Comparison of ENCODE assay signal across 22 cellular contexts in the genomic region with DNA sequence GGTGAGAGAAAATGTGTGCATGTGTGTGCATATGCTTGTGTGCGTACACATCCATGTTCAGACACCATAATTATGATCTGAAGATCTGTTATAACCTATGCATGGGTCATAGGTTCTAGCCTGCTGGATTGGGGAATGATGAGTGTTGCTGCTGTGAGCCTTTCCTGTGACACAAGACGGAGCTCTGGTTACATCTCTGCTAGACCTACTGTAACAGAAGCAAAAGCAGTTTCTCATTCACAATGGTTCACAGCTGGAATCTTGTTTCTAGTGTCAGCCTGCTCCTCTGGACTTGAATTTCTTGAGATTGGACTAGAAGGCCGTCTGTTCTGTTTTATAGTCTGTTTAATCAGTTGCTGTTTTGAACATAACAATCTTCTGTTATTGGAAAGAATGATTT. TPM values are rescaled to one million over a fixed set of nuclear protein-coding genes. Genes with fewer than 3 reads are reported as not detected.
DNase-seq lines count a peak whose midpoint lies in the region; ATAC-seq, FAIRE-seq and TF ChIP-seq lines count a peak whose summit lies in the region.
"Had no signal": no experiment of that assay in that cellular context is flagged by ENCODE, and none has a peak within 500 bp of the region (broad histone marks: within the 10 kb centered on the region; RNA-seq: fewer than 3 reads in every experiment).

No MANE protein-coding gene starts in this region.

- DNase-seq in HepG2 (ENCODE audit: low spot score) (no peak), right lobe of liver (no peak), M059J (ENCODE audit: low read depth) (peak; percentile 1), GM12878 (ENCODE audit: low read depth, low spot score) (no peak), LoVo (ENCODE audit: low spot score) (no peak), NOMO-1 treated with DMSO at 0.1 percent for 48 hours (lab: John Stamatoyannopoulos, UW; ENCODE audit: unreplicated experiment) (no peak)
- no peak for DNase-seq in NK-92 treated with Interleukin-12 subunit alpha and Interleukin-12 subunit beta, amount 100 ng/mL, for 24 hours (lab: John Stamatoyannopoulos, UW)
- DNase-seq: activated CD8-positive, alpha-beta memory T cell treated with anti-CD3 and anti-CD28 coated beads, Interleukin-2, amount 50 U/mL, for 4 hours; AML-193; aorta; cerebellar nuclear complex; Karpas-422; NCI-H2029; small intestine had no signal

- intact Hi-C loops in HepG2 (cut with micrococcal nuclease; ENCODE audit: unreplicated experiment): no loop called here
- intact Hi-C loops in right lobe of liver (cut with DNase I): no loop called here
- intact Hi-C loops in GM12878 (cut with micrococcal nuclease; ENCODE audit: unreplicated experiment): no loop called here

- H3K9me3 ChIP-seq in HepG2 (ENCODE audit: low read length) (no peaks in the 10 kb centered on the region), right lobe of liver (no peaks in the 10 kb centered on the region), GM12878 (replicated peaks; ENCODE audit: control insufficient read depth, insufficient read depth, low read length) (no peaks in the 10 kb centered on the region)
- H3K9me3 ChIP-seq: SJCRH30 had no signal

- ATAC-seq in HepG2 (peak; percentile 40; the same call in 1 of the 3 replicates), right lobe of liver (no peak), GM12878 (no peak), GM18520 (IDR thresholded peaks at IDR 0.05; ENCODE audit: unreplicated experiment) (no peak)
- ATAC-seq: stimulated activated effector memory CD8-positive, alpha-beta T cell treated with anti-CD3 and anti-CD28 coated beads, Interleukin-12 subunit alpha, Interleukin-12 subunit beta, amount 100 ng/mL, for 72 hours had no signal

- H4K20me1 ChIP-seq in HepG2 (ENCODE audit: insufficient read depth, low read length) (no peaks in the 10 kb centered on the region), GM12878 (ENCODE audit: control insufficient read depth, insufficient read depth) (no peaks in the 10 kb centered on the region)

- H3K4me2 ChIP-seq in HepG2 (ENCODE audit: low read depth, low read length) (no peak overlapping the region), GM12878 (ENCODE audit: control insufficient read depth, insufficient read depth) (no peak overlapping the region)

- no peaks in the 10 kb centered on the region for H3K4me1 ChIP-seq in HepG2 (ENCODE audit: insufficient read depth, low read length)
- H3K4me1 ChIP-seq in right lobe of liver: no peaks in the 10 kb centered on the region
- no peaks in the 10 kb centered on the region for H3K4me1 ChIP-seq in GM12878 (ENCODE audit: control insufficient read depth, insufficient read depth, low read length)
- H3K4me1 ChIP-seq: parathyroid adenoma had no signal

- H3K4me3 ChIP-seq in HepG2 (replicated peaks in 1 of 3; ENCODE audit: insufficient read depth in 1 of 3, low read depth in 2 of 3, low read length in 3 of 3) (no peak overlapping the region), right lobe of liver (no peak overlapping the region), GM12878 (no peak overlapping the region)
- H3K4me3 ChIP-seq: SJCRH30 had no signal

- in situ Hi-C loops in HepG2 (cut with HindIII; ENCODE audit: extremely low pct_ligation_motif_present, low pct_unique_long_range_greater_than_20kb) (no loop called here), GM12878 (cut with MboI) (no loop called here)

- no peak overlapping the region for H3K27ac ChIP-seq in HepG2 (ENCODE audit: extremely low read length, insufficient read depth, low read length)
- H3K27ac ChIP-seq in right lobe of liver: no peak overlapping the region
- H3K27ac ChIP-seq in GM12878 (ENCODE audit: control insufficient read depth, insufficient read depth): no peak overlapping the region
- H3K27ac ChIP-seq: HL-60, parathyroid adenoma, SJCRH30 had no signal

- H3K9ac ChIP-seq in HepG2 (ENCODE audit: insufficient read depth, low read depth, low read length) (no peak overlapping the region), GM12878 (ENCODE audit: control insufficient read depth, insufficient read depth, low read length) (no peak overlapping the region)
- H3K9ac ChIP-seq: parathyroid adenoma had no signal

- no peak for FAIRE-seq in HepG2 (lab: Jason Lieb, UNC)
- FAIRE-seq in GM12878 (lab: Jason Lieb, UNC): no peak

- SMC1A ChIA-PET in GM12878 (lab: Charles Lee; ENCODE audit: uncharacterized antibody, unreplicated experiment): interaction anchor here (1.1 kb wide), 1 partner anchor 22 kb away, joined by 3 read pairs; no protein-coding TSS in a partner anchor

- POLR2A ChIA-PET in HepG2 (lab: Yijun Ruan, JAX) (no interaction called here), GM12878 (lab: Charles Lee) (no interaction called here)

- TF ChIP-seq EP300 in HepG2 (IDR thresholded peaks at IDR 0.05; ENCODE audit: low read depth in 2 of 2, low read length in 2 of 2) (no peak), HepG2 (CRISPR knock-in tag; IDR thresholded peaks at IDR 0.05; ENCODE audit: borderline replicate concordance) (no peak), GM12878 (IDR thresholded peaks at IDR 0.05; ENCODE audit: borderline replicate concordance in 1 of 2, control insufficient read depth in 1 of 2, low read depth in 2 of 2, low read length in 2 of 2) (no peak)

- CTCF ChIA-PET in HepG2 (lab: Yijun Ruan, JAX; ENCODE audit: low intra/inter-chr PET ratio, low total read pairs) (no interaction called here), GM12878 (lab: Yijun Ruan, JAX) (no interaction called here)

- TF ChIP-seq RAD21 in HepG2 (CRISPR knock-in tag; IDR thresholded peaks at IDR 0.05): no peak
- peak; percentile 44 for TF ChIP-seq RAD21 in GM12878 (IDR thresholded peaks at IDR 0.05; ENCODE audit: insufficient read depth, low read depth, low read length)

- no peaks in the 10 kb centered on the region for H3K79me2 ChIP-seq in HepG2 (ENCODE audit: insufficient read depth, low read length)
- H3K79me2 ChIP-seq in GM12878 (ENCODE audit: control insufficient read depth, insufficient read depth, low read length): no peaks in the 10 kb centered on the region
- H3K79me2 ChIP-seq: parathyroid adenoma had no signal

- H3K36me3 ChIP-seq in HepG2 (replicated peaks in 1 of 2; ENCODE audit: control insufficient read depth in 1 of 2, insufficient read depth in 2 of 2, low read length in 2 of 2) (no peaks in the 10 kb centered on the region), right lobe of liver (no peaks in the 10 kb centered on the region), GM12878 (ENCODE audit: control insufficient read depth in 2 of 2, insufficient read depth in 2 of 2, low read length in 1 of 2) (no peaks in the 10 kb centered on the region)
- H3K36me3 ChIP-seq: SJCRH30 had no signal

- H2AFZ ChIP-seq in HepG2 (ENCODE audit: low read length): no peak overlapping the region
- H2AFZ ChIP-seq in GM12878 (ENCODE audit: control insufficient read depth, low read depth, low read length): no peak overlapping the region
- H2AFZ ChIP-seq: parathyroid adenoma had no signal

- TF ChIP-seq POLR2A in HepG2 (IDR thresholded peaks at IDR 0.05; ENCODE audit: insufficient read depth in 1 of 2, low read depth in 2 of 2, low read length in 2 of 2): no peak
- TF ChIP-seq POLR2A in right lobe of liver (IDR thresholded peaks at IDR 0.05): no peak
- TF ChIP-seq POLR2A in GM12878 (IDR thresholded peaks at IDR 0.05; ENCODE audit: low read depth, low read length): no peak

- RAD21 ChIA-PET in GM12878 (lab: Charles Lee; ENCODE audit: unreplicated experiment): no interaction called here

- BruUV-seq in HepG2 (replicated peaks; lab: Mats Ljungman, UMichigan) (no TSS peak), GM12878 (replicated peaks; lab: Mats Ljungman, UMichigan) (no TSS peak)

- TF ChIP-seq CTCF in HepG2 (CRISPR knock-in tag; IDR thresholded peaks at IDR 0.05): peak; percentile 35; the same call in 1 of the 2 replicates
- TF ChIP-seq CTCF in right lobe of liver (IDR thresholded peaks at IDR 0.05): no peak
- TF ChIP-seq CTCF in GM12878 (IDR thresholded peaks at IDR 0.05 in 2 of 3, conservative IDR thresholded peaks at IDR 0.05 in 1 of 3; ENCODE audit: control insufficient read depth in 2 of 3, extremely low read depth in 1 of 3, insufficient read depth in 1 of 3, low read depth in 3 of 3, low read length in 3 of 3): peak in 1 of 3 experiments; percentile 12; a peak in 2 of 6 replicates

- WGBS in HepG2 (ENCODE audit: low lambda C conversion rate): 6% methylated on average over 3 of the region's 3 CpGs
- 26% methylated on average over 3 of the region's 3 CpGs for WGBS in right lobe of liver (ENCODE audit: insufficient coverage, low coverage, low lambda C conversion rate, missing lambda C conversion rate)
- WGBS in GM12878 (ENCODE audit: insufficient coverage, insufficient replicate concordance, low lambda C conversion rate, missing lambda C conversion rate): 12% methylated on average over 3 of the region's 3 CpGs

- H3K27me3 ChIP-seq in HepG2 (ENCODE audit: control insufficient read depth in 1 of 2, insufficient read depth in 2 of 2, low read length in 2 of 2) (no peaks in the 10 kb centered on the region), right lobe of liver (no peaks in the 10 kb centered on the region), GM12878 (replicated peaks in 1 of 2; ENCODE audit: control insufficient read depth in 2 of 2, insufficient read depth in 2 of 2, low read length in 1 of 2) (no peaks in the 10 kb centered on the region)
- H3K27me3 ChIP-seq: SJCRH30 had no signal

RNA-seq across cellular contexts. Expression of gene DEFB114, which starts 40.1 kb away (rescaled TPM):
- total RNA-seq in HepG2 (2016; rRNA removed; fragmentation: Illumina TruSeq; extraction: Trizol) (not detected in 2 replicates), right lobe of liver (not detected), GM12878 (2014; rRNA removed) (not detected in 2 replicates), GM12878 (2014; rRNA removed; fragmentation: Illumina TruSeq; extraction: Trizol) (not detected in 2 replicates), GM12878 (2021) (not detected in 2 replicates)
- not detected in 2 replicates for total RNA-seq in HepG2 (2016; cell fraction: cytosol; rRNA removed; fragmentation: Illumina TruSeq; extraction: Trizol; ENCODE audit: low read depth)
- not detected in 2 replicates for total RNA-seq in HepG2 (2016; cell fraction: insoluble cytoplasmic fraction; rRNA removed; fragmentation: Illumina TruSeq; extraction: Trizol)
- not detected in 2 replicates for total RNA-seq in HepG2 (2016; cell fraction: membrane; rRNA removed; fragmentation: Illumina TruSeq; extraction: Trizol)
- total RNA-seq in HepG2 (2016; cell fraction: nucleus; rRNA removed; fragmentation: Illumina TruSeq; extraction: Trizol): not detected in 2 replicates
- polyA plus RNA-seq in HepG2 (2011; rRNA removed) (not detected in 2 replicates), GM12878 (2011; rRNA removed) (not detected in 2 replicates), GM12878 (2014; fragmentation: Illumina TruSeq; extraction: Trizol) (not detected in 2 replicates), GM12878 (2014; fragmentation: Nextera tagmentation; extraction: Ambion mirVana) (not detected), GM12878 (2014; rRNA removed) (not detected in 2 replicates), GM12878 (2016; fragmentation: Nextera tagmentation; extraction: Ambion mirVana) (not detected)
- polyA plus RNA-seq in HepG2 (2011; cell fraction: cytosol; rRNA removed): not detected in 2 replicates
- polyA plus RNA-seq in HepG2 (2011; cell fraction: nucleus; rRNA removed): not detected in 2 replicates
- not detected in 2 replicates for polyA plus RNA-seq in HepG2 (2012)
- polyA plus RNA-seq in HepG2 (2016; cell fraction: cytosol; fragmentation: Illumina TruSeq; extraction: Trizol; ENCODE audit: low read depth): not detected in 2 replicates
- not detected in 2 replicates for polyA plus RNA-seq in HepG2 (2016; cell fraction: insoluble cytoplasmic fraction; fragmentation: Illumina TruSeq; extraction: Trizol; ENCODE audit: low read depth)
- polyA plus RNA-seq in HepG2 (2016; cell fraction: membrane; fragmentation: Illumina TruSeq; extraction: Trizol; ENCODE audit: low read depth): not detected in 2 replicates
- polyA plus RNA-seq in HepG2 (2016; cell fraction: nucleus; fragmentation: Illumina TruSeq; extraction: Trizol; ENCODE audit: insufficient read depth, low read depth): not detected in 2 replicates
- not detected in 2 replicates for polyA minus RNA-seq in HepG2 (2011; rRNA and poly(A)+ RNA removed; ENCODE audit: low replicate concordance)
- polyA minus RNA-seq in HepG2 (2011; cell fraction: cytosol; rRNA and poly(A)+ RNA removed): not detected in 2 replicates
- not detected in 2 replicates for polyA minus RNA-seq in HepG2 (2011; cell fraction: nucleus; rRNA and poly(A)+ RNA removed)
- total RNA-seq in M059J (2014; rRNA removed; shearing (Covaris generic)): not detected in 2 replicates
- total RNA-seq in GM12878 (2013; cell fraction: nucleolus; rRNA removed): not detected in 2 replicates
- polyA plus RNA-seq in GM12878 (2011; ENCODE audit: low read depth): not detected
- not detected in 2 replicates for polyA plus RNA-seq in GM12878 (2011; cell fraction: cytosol; rRNA removed)
- not detected in 2 replicates for polyA plus RNA-seq in GM12878 (2011; cell fraction: nucleus; rRNA removed)
- not detected in 2 replicates for polyA plus RNA-seq in GM12878 (2012)
- polyA minus RNA-seq in GM12878 (2011; rRNA and poly(A)+ RNA removed): not detected in 2 replicates
- not detected in 2 replicates for polyA minus RNA-seq in GM12878 (2011; cell fraction: cytosol; rRNA and poly(A)+ RNA removed)
- not detected in 2 replicates for polyA minus RNA-seq in GM12878 (2011; cell fraction: nucleus; rRNA and poly(A)+ RNA removed)
- total RNA-seq: aorta, fibroblast of villous mesenchyme, lower leg skin, SJCRH30 had no signal
- polyA plus RNA-seq: aorta, small intestine, thymus had no signal

RNA-seq across cellular contexts. Expression of gene DEFB113, which starts 45.6 kb away (rescaled TPM):
- total RNA-seq in HepG2 (2016; rRNA removed; fragmentation: Illumina TruSeq; extraction: Trizol) (not detected in 2 replicates), right lobe of liver (not detected), GM12878 (2014; rRNA removed) (not detected in 2 replicates), GM12878 (2014; rRNA removed; fragmentation: Illumina TruSeq; extraction: Trizol) (not detected in 2 replicates), GM12878 (2021) (not detected in 2 replicates)
- total RNA-seq in HepG2 (2016; cell fraction: cytosol; rRNA removed; fragmentation: Illumina TruSeq; extraction: Trizol; ENCODE audit: low read depth): not detected in 2 replicates
- total RNA-seq in HepG2 (2016; cell fraction: insoluble cytoplasmic fraction; rRNA removed; fragmentation: Illumina TruSeq; extraction: Trizol): not detected in 2 replicates
- not detected in 2 replicates for total RNA-seq in HepG2 (2016; cell fraction: membrane; rRNA removed; fragmentation: Illumina TruSeq; extraction: Trizol)
- not detected in 2 replicates for total RNA-seq in HepG2 (2016; cell fraction: nucleus; rRNA removed; fragmentation: Illumina TruSeq; extraction: Trizol)
- polyA plus RNA-seq in HepG2 (2011; rRNA removed) (not detected in 2 replicates), GM12878 (2011; rRNA removed) (not detected in 2 replicates), GM12878 (2014; fragmentation: Illumina TruSeq; extraction: Trizol) (not detected in 2 replicates), GM12878 (2014; fragmentation: Nextera tagmentation; extraction: Ambion mirVana) (not detected), GM12878 (2014; rRNA removed) (not detected in 2 replicates), GM12878 (2016; fragmentation: Nextera tagmentation; extraction: Ambion mirVana) (not detected)
- polyA plus RNA-seq in HepG2 (2011; cell fraction: cytosol; rRNA removed): not detected in 2 replicates
- polyA plus RNA-seq in HepG2 (2011; cell fraction: nucleus; rRNA removed): not detected in 2 replicates
- polyA plus RNA-seq in HepG2 (2012): not detected in 2 replicates
- not detected in 2 replicates for polyA plus RNA-seq in HepG2 (2016; cell fraction: cytosol; fragmentation: Illumina TruSeq; extraction: Trizol; ENCODE audit: low read depth)
- not detected in 2 replicates for polyA plus RNA-seq in HepG2 (2016; cell fraction: insoluble cytoplasmic fraction; fragmentation: Illumina TruSeq; extraction: Trizol; ENCODE audit: low read depth)
- polyA plus RNA-seq in HepG2 (2016; cell fraction: membrane; fragmentation: Illumina TruSeq; extraction: Trizol; ENCODE audit: low read depth): not detected in 2 replicates
- not detected in 2 replicates for polyA plus RNA-seq in HepG2 (2016; cell fraction: nucleus; fragmentation: Illumina TruSeq; extraction: Trizol; ENCODE audit: insufficient read depth, low read depth)
- not detected in 2 replicates for polyA minus RNA-seq in HepG2 (2011; rRNA and poly(A)+ RNA removed; ENCODE audit: low replicate concordance)
- not detected in 2 replicates for polyA minus RNA-seq in HepG2 (2011; cell fraction: cytosol; rRNA and poly(A)+ RNA removed)
- polyA minus RNA-seq in HepG2 (2011; cell fraction: nucleus; rRNA and poly(A)+ RNA removed): not detected in 2 replicates
- total RNA-seq in M059J (2014; rRNA removed; shearing (Covaris generic)): not detected in 2 replicates
- not detected in 2 replicates for total RNA-seq in GM12878 (2013; cell fraction: nucleolus; rRNA removed)
- polyA plus RNA-seq in GM12878 (2011; ENCODE audit: low read depth): not detected
- not detected in 2 replicates for polyA plus RNA-seq in GM12878 (2011; cell fraction: cytosol; rRNA removed)
- not detected in 2 replicates for polyA plus RNA-seq in GM12878 (2011; cell fraction: nucleus; rRNA removed)
- not detected in 2 replicates for polyA plus RNA-seq in GM12878 (2012)
- not detected in 2 replicates for polyA minus RNA-seq in GM12878 (2011; rRNA and poly(A)+ RNA removed)
- not detected in 2 replicates for polyA minus RNA-seq in GM12878 (2011; cell fraction: cytosol; rRNA and poly(A)+ RNA removed)
- polyA minus RNA-seq in GM12878 (2011; cell fraction: nucleus; rRNA and poly(A)+ RNA removed): not detected in 2 replicates
- total RNA-seq: aorta, fibroblast of villous mesenchyme, lower leg skin, SJCRH30 had no signal
- polyA plus RNA-seq: aorta, small intestine, thymus had no signal

RNA-seq across cellular contexts. Expression of gene CRISP1, which starts 57.5 kb away (rescaled TPM):
- total RNA-seq in HepG2 (2016; rRNA removed; fragmentation: Illumina TruSeq; extraction: Trizol) (not detected in 2 replicates), right lobe of liver (not detected), GM12878 (2014; rRNA removed) (not detected in 2 replicates), GM12878 (2014; rRNA removed; fragmentation: Illumina TruSeq; extraction: Trizol) (not detected in 2 replicates), GM12878 (2021) (not detected in 2 replicates)
- total RNA-seq in HepG2 (2016; cell fraction: cytosol; rRNA removed; fragmentation: Illumina TruSeq; extraction: Trizol; ENCODE audit: low read depth): not detected in 2 replicates
- not detected in 2 replicates for total RNA-seq in HepG2 (2016; cell fraction: insoluble cytoplasmic fraction; rRNA removed; fragmentation: Illumina TruSeq; extraction: Trizol)
- total RNA-seq in HepG2 (2016; cell fraction: membrane; rRNA removed; fragmentation: Illumina TruSeq; extraction: Trizol): not detected in 2 replicates
- total RNA-seq in HepG2 (2016; cell fraction: nucleus; rRNA removed; fragmentation: Illumina TruSeq; extraction: Trizol): not detected in 2 replicates
- polyA plus RNA-seq in HepG2 (2011; rRNA removed) (not detected in 2 replicates), GM12878 (2011; rRNA removed) (not detected in 2 replicates), GM12878 (2014; fragmentation: Illumina TruSeq; extraction: Trizol) (not detected in 2 replicates), GM12878 (2014; fragmentation: Nextera tagmentation; extraction: Ambion mirVana) (not detected), GM12878 (2014; rRNA removed) (not detected in 2 replicates), GM12878 (2016; fragmentation: Nextera tagmentation; extraction: Ambion mirVana) (not detected)
- not detected in 2 replicates for polyA plus RNA-seq in HepG2 (2011; cell fraction: cytosol; rRNA removed)
- polyA plus RNA-seq in HepG2 (2011; cell fraction: nucleus; rRNA removed): not detected in 2 replicates
- polyA plus RNA-seq in HepG2 (2012): not detected in 2 replicates
- polyA plus RNA-seq in HepG2 (2016; cell fraction: cytosol; fragmentation: Illumina TruSeq; extraction: Trizol; ENCODE audit: low read depth): not detected in 2 replicates
- polyA plus RNA-seq in HepG2 (2016; cell fraction: insoluble cytoplasmic fraction; fragmentation: Illumina TruSeq; extraction: Trizol; ENCODE audit: low read depth): not detected in 2 replicates
- polyA plus RNA-seq in HepG2 (2016; cell fraction: membrane; fragmentation: Illumina TruSeq; extraction: Trizol; ENCODE audit: low read depth): not detected in 2 replicates
- polyA plus RNA-seq in HepG2 (2016; cell fraction: nucleus; fragmentation: Illumina TruSeq; extraction: Trizol; ENCODE audit: insufficient read depth, low read depth): not detected in 2 replicates
- not detected in 2 replicates for polyA minus RNA-seq in HepG2 (2011; rRNA and poly(A)+ RNA removed; ENCODE audit: low replicate concordance)
- not detected in 2 replicates for polyA minus RNA-seq in HepG2 (2011; cell fraction: cytosol; rRNA and poly(A)+ RNA removed)
- polyA minus RNA-seq in HepG2 (2011; cell fraction: nucleus; rRNA and poly(A)+ RNA removed): not detected in 2 replicates
- total RNA-seq in M059J (2014; rRNA removed; shearing (Covaris generic)): not detected in 2 replicates
- not detected in 2 replicates for total RNA-seq in GM12878 (2013; cell fraction: nucleolus; rRNA removed)
- polyA plus RNA-seq in GM12878 (2011; ENCODE audit: low read depth): not detected
- polyA plus RNA-seq in GM12878 (2011; cell fraction: cytosol; rRNA removed): not detected in 2 replicates
- not detected in 2 replicates for polyA plus RNA-seq in GM12878 (2011; cell fraction: nucleus; rRNA removed)
- polyA plus RNA-seq in GM12878 (2012): not detected in 2 replicates
- not detected in 2 replicates for polyA minus RNA-seq in GM12878 (2011; rRNA and poly(A)+ RNA removed)
- polyA minus RNA-seq in GM12878 (2011; cell fraction: cytosol; rRNA and poly(A)+ RNA removed): not detected in 2 replicates
- polyA minus RNA-seq in GM12878 (2011; cell fraction: nucleus; rRNA and poly(A)+ RNA removed): not detected in 2 replicates
- total RNA-seq: aorta, fibroblast of villous mesenchyme, lower leg skin, SJCRH30 had no signal
- polyA plus RNA-seq: aorta, small intestine had no signal

Comparison
In these comparisons a context has a peak if more than half of its experiments do, and no peak if none do; other contexts are left out.
1. Of the 75 proteins assayed by ChIP-seq in both HepG2 and GM12878: peak only in HepG2: none; only in GM12878: RAD21; in both: none; in neither: 73; mixed calls (peak in some experiments, not most) for 1.